Comparison of ENCODE assay signal across 8 cellular contexts in the genomic region with DNA sequence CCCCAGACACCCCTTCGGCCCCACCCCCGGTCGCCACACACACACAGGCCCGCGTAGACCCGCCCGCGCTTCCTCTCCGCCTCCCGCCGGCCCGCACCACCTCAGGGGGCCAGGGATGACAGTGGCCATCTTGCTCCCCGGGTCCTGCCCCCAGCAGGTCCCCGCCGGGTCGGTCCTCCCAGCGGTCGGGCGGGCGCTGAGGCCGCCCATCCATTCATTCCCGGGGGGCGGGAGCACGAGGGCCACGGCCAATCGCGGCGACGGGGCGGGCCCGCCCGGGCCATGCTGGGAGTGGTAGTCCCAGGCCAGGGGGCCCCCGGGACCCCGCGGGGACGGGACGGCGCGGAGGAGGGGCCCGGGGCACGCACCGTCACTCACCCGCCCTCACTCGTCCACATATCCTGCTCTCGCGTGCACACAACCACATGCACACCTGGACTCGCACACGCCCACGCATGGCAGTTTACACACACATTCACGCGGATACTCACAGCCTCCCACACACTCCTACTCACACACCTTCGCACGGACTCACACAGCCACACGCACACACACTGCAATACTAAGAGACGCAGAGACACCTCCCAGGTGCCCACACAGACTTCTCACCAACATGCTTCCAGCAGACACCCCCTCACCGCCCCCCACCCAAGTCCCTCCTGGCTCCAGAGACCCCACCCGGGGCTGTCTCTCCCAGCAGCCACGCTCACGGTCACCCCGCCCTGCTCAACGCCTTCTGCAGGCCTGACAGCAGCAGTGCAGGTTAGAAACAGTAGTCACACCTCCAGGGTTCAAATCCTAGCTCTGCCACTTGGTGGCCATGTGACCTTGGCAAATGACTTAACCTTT. TPM values are rescaled to one million over a fixed set of nuclear protein-coding genes. Genes with fewer than 3 reads are reported as not detected.
A peak's percentile ranks its signal among the peaks of the same experiment; 100 is the strongest.
DNase-seq lines count a peak whose midpoint lies in the region; ATAC-seq and TF ChIP-seq lines count a peak whose summit lies in the region.

A gene (minus strand): TSS at position 209 of the 849 bp plus-strand sequence. CDS start 80 bp downstream, at position 129.

- H3K4me3 Mint-ChIP-seq in activated CD8-positive, alpha-beta memory T cell treated with anti-CD3 and anti-CD28 coated beads, Interleukin-2, amount 10 ng/mL, durations not matched to agents 7 days and 5 days: peak within 1 kb of the TSS; percentile 55
- peak within 1 kb of the TSS; percentile 73 to 90 (median 88) for H3K4me3 Mint-ChIP-seq in naive thymus-derived CD8-positive, alpha-beta T cell

- no peaks in the 10 kb centered on the region for H3K36me3 Mint-ChIP-seq in activated CD8-positive, alpha-beta memory T cell treated with anti-CD3 and anti-CD28 coated beads, Interleukin-2, amount 10 ng/mL, durations not matched to agents 7 days and 5 days
- H3K36me3 Mint-ChIP-seq in naive thymus-derived CD8-positive, alpha-beta T cell: peaks cover 0 to 12% (median 7%) of the 10 kb centered on the region in 3 donors

- peaks cover 14% of the 10 kb centered on the region for H3K4me1 Mint-ChIP-seq in activated CD8-positive, alpha-beta memory T cell treated with anti-CD3 and anti-CD28 coated beads, Interleukin-2, amount 10 ng/mL, durations not matched to agents 7 days and 5 days
- peaks cover 20 to 32% (median 29%) of the 10 kb centered on the region in 4 donors for H3K4me1 Mint-ChIP-seq in naive thymus-derived CD8-positive, alpha-beta T cell

- peak; percentile 81 for ATAC-seq in GM18511 (IDR thresholded peaks at IDR 0.05; ENCODE audit: unreplicated experiment)
- peak; percentile 64 for ATAC-seq in HG03342 (IDR thresholded peaks at IDR 0.05; ENCODE audit: unreplicated experiment)
- ATAC-seq in activated CD8-positive, alpha-beta memory T cell treated with anti-CD3 and anti-CD28 coated beads, Interleukin-2, amount 10 ng/mL, durations not matched to agents 7 days and 5 days: peak; percentile 84
- peak; percentile 77 to 80 for ATAC-seq in naive thymus-derived CD8-positive, alpha-beta T cell
- ATAC-seq in thoracic aorta (ENCODE audit: insufficient number of reproducible peaks, low FRiP score, low read depth): no peak

- no peak within 1 kb of the TSS for H3K27ac ChIP-seq in thoracic aorta

- POLR2A ChIA-PET in naive thymus-derived CD8-positive, alpha-beta T cell (lab: Charles Lee): no interaction called here

- H3K4me1 ChIP-seq in thoracic aorta (ENCODE audit: control insufficient read depth in 1 of 2, low read depth in 2 of 2): peaks cover 11 to 17% of the 10 kb centered on the region in 2 donors

- no peaks in the 10 kb centered on the region for H3K36me3 ChIP-seq in thoracic aorta

- CTCF ChIA-PET in activated CD8-positive, alpha-beta memory T cell treated with anti-CD3 and anti-CD28 coated beads, Interleukin-2, amount 10 ng/mL, durations not matched to agents 7 days and 5 days (lab: Charles Lee): interaction anchor here (1.0 to 3.0 kb wide), 8 partner anchors 8 to 325 kb away, joined by 3 to 12 read pairs (median 6); no protein-coding TSS in a partner anchor

- H3K4me3 ChIP-seq in AG09309 (ENCODE audit: control insufficient read depth, low read depth, low read length) (peak within 1 kb of the TSS; percentile 69), epithelial cell of esophagus (ENCODE audit: low read length) (peak within 1 kb of the TSS; percentile 45), thoracic aorta (peak within 1 kb of the TSS; percentile 56)

- DNase-seq in AG09309 (ENCODE audit: low read depth) (no peak), NCI-H82 (lab: John Stamatoyannopoulos, UW) (peak; percentile 90), epithelial cell of esophagus (ENCODE audit: low read depth) (peak; percentile 75), thoracic aorta (ENCODE audit: low spot score) (no peak)
- DNase-seq in activated CD8-positive, alpha-beta memory T cell treated with anti-CD3 and anti-CD28 coated beads, Interleukin-2, amount 10 ng/mL, durations not matched to agents 7 days and 5 days: peak; percentile 66
- DNase-seq in naive thymus-derived CD8-positive, alpha-beta T cell: peak in 8 of 10 donors; percentile 11 to 42 (median 38)

- no peak within 1 kb of the TSS for H3K27ac Mint-ChIP-seq in activated CD8-positive, alpha-beta memory T cell treated with anti-CD3 and anti-CD28 coated beads, Interleukin-2, amount 10 ng/mL, durations not matched to agents 7 days and 5 days
- H3K27ac Mint-ChIP-seq in naive thymus-derived CD8-positive, alpha-beta T cell: peak within 1 kb of the TSS in 3 of 10 donors; percentile 10 to 81 (median 33)

- H3K9me3 Mint-ChIP-seq in activated CD8-positive, alpha-beta memory T cell treated with anti-CD3 and anti-CD28 coated beads, Interleukin-2, amount 10 ng/mL, durations not matched to agents 7 days and 5 days (ENCODE audit: low read depth): no peaks in the 10 kb centered on the region
- peaks cover 0 to 2% (median 0%) of the 10 kb centered on the region in 9 donors for H3K9me3 Mint-ChIP-seq in naive thymus-derived CD8-positive, alpha-beta T cell

- TF ChIP-seq CTCF in AG09309 (IDR thresholded peaks at IDR 0.05; ENCODE audit: control insufficient read depth, insufficient read depth, low read depth, low read length, missing control alignments) (no peak), epithelial cell of esophagus (IDR thresholded peaks at IDR 0.05; ENCODE audit: insufficient read depth, low read depth, low read length, missing control alignments) (peak; percentile 48), thoracic aorta (IDR thresholded peaks at IDR 0.05) (no peak)

- H3K27me3 Mint-ChIP-seq in activated CD8-positive, alpha-beta memory T cell treated with anti-CD3 and anti-CD28 coated beads, Interleukin-2, amount 10 ng/mL, durations not matched to agents 7 days and 5 days: peaks cover 62% of the 10 kb centered on the region
- H3K27me3 Mint-ChIP-seq in naive thymus-derived CD8-positive, alpha-beta T cell: peaks cover 39 to 82% (median 63%) of the 10 kb centered on the region in 5 donors

- H3K27me3 ChIP-seq in thoracic aorta (replicated peaks; ENCODE audit: insufficient read depth): peaks cover 19% of the 10 kb centered on the region

- no peaks in the 10 kb centered on the region for H3K9me3 ChIP-seq in thoracic aorta

RNA-seq across cellular contexts. Expression of the gene that starts here (rescaled TPM):
- under 1 TPM in 1 of 2 experiments, not detected in 1; 0.47 TPM for total RNA-seq in activated CD8-positive, alpha-beta memory T cell treated with anti-CD3 and anti-CD28 coated beads, Interleukin-2, amount 10 ng/mL, durations not matched to agents 7 days and 5 days
- total RNA-seq in naive thymus-derived CD8-positive, alpha-beta T cell: not detected
- not detected for polyA plus RNA-seq in naive thymus-derived CD8-positive, alpha-beta T cell
- total RNA-seq in thoracic aorta: 1 to 10 TPM in 1 of 2 donors, under 1 TPM in 1; 0.85 to 1.2 TPM

Comparison
In these comparisons a context has a peak if more than half of its experiments do, and no peak if none do; other contexts are left out.
1. Peak in DNase-seq and ATAC-seq in activated CD8-positive, alpha-beta memory T cell treated with anti-CD3 and anti-CD28 coated beads, Interleukin-2, amount 10 ng/mL, durations not matched to agents 7 days and 5 days; RNA of the gene not detected or under 1 TPM.
2. Peak in DNase-seq and ATAC-seq in naive thymus-derived CD8-positive, alpha-beta T cell; RNA of the gene not detected or under 1 TPM.
3. DNase-seq: peak in NCI-H82 (single experiment) and epithelial cell of esophagus (single experiment); none in AG09309 (single experiment) and thoracic aorta (single experiment).
4. Peak in every context shown above with its lines, with median percentiles within 50 percentile points of each other: H3K4me3 ChIP-seq.